ENCODE assay signal across 27 cellular contexts in genomic region chr20:33434434-33434833, GRCh38. TPM values are rescaled to one million over a fixed set of nuclear protein-coding genes. Genes with fewer than 3 reads are reported as not detected.
DNase-seq lines count a peak whose midpoint lies in the region; ATAC-seq and TF ChIP-seq lines count a peak whose summit lies in the region.
"Had no signal": no experiment of that assay in that cellular context is flagged by ENCODE, and none has a peak within 500 bp of the region (broad histone marks: within the 10 kb centered on the region; RNA-seq: fewer than 3 reads in every experiment).

No MANE protein-coding gene starts in this region.

- WGBS in thyroid gland, 2 donors = 93 to 100% methylated on average over 5 of the region's 5 CpGs
- WGBS in adrenal gland, 4 donors = 96 to 98% (median 96%) methylated on average over 5 of the region's 5 CpGs

- no peak for DNase-seq in activated naive CD8-positive, alpha-beta T cell treated with anti-CD3 and anti-CD28 coated beads, Interleukin-2, amount 10 ng/mL, durations not matched to agents 7 days and 5 days
- DNase-seq in activated naive CD8-positive, alpha-beta T cell treated with anti-CD3 and anti-CD28 coated beads for 36 hours = no peak
- no peak for DNase-seq in coronary artery (ENCODE audit: low spot score)
- no peak for DNase-seq in thyroid gland
- DNase-seq in COLO829 (ENCODE audit: low spot score) = no peak
- DNase-seq in colonic mucosa = no peak
- DNase-seq in adrenal gland = no peak
- DNase-seq: activated CD4-positive, alpha-beta memory T cell treated with anti-CD3 and anti-CD28 coated beads, Interleukin-2, amount 10 ng/mL, durations not matched to agents 7 days and 5 days; effector memory CD4-positive, alpha-beta T cell; erythroblast; GM23248; hippocampal formation; KG1; MG63; NCI-H2081; NCI-H226; SJCRH30; stimulated activated naive CD8-positive, alpha-beta T cell treated with anti-CD3 and anti-CD28 coated beads, Interleukin-15, Interleukin-2, amounts not matched to agents 100 U/mL and 50 U/mL, for 24 hours had no signal

- H3K4me1 ChIP-seq in thyroid gland = peaks cover 52 to 64% of the 10 kb centered on the region in 2 donors
- H3K4me1 ChIP-seq in colonic mucosa = no peaks in the 10 kb centered on the region
- H3K4me1 ChIP-seq in adrenal gland (replicated peaks in 1 of 2) = peaks cover 7 to 13% of the 10 kb centered on the region in 2 donors
- H3K4me1 ChIP-seq: prostate gland, SJCRH30 had no signal

- H3K4me3 Mint-ChIP-seq in activated naive CD8-positive, alpha-beta T cell treated with anti-CD3 and anti-CD28 coated beads, Interleukin-2, amount 10 ng/mL, durations not matched to agents 7 days and 5 days = no peak overlapping the region
- H3K4me3 Mint-ChIP-seq in activated naive CD8-positive, alpha-beta T cell treated with anti-CD3 and anti-CD28 coated beads for 36 hours = no peak overlapping the region
- H3K4me3 Mint-ChIP-seq in nephron = no peak overlapping the region
- H3K4me3 Mint-ChIP-seq: activated CD4-positive, alpha-beta memory T cell treated with anti-CD3 and anti-CD28 coated beads, Interleukin-2, amount 10 ng/mL, durations not matched to agents 7 days and 5 days; activated naive CD8-positive, alpha-beta T cell; CD14-positive monocyte had no signal

- no peak overlapping the region for H3K9ac ChIP-seq in colonic mucosa (ENCODE audit: low read depth in 2 of 2, low read length in 2 of 2)
- H3K9ac ChIP-seq: GM23248 had no signal

- intact Hi-C loops in thyroid gland (cut with DNase I) (no loop called here), colonic mucosa (cut with DNase I) (no loop called here), adrenal gland (cut with DNase I) (no loop called here)

- no peaks in the 10 kb centered on the region for H3K27me3 Mint-ChIP-seq in activated naive CD8-positive, alpha-beta T cell treated with anti-CD3 and anti-CD28 coated beads, Interleukin-2, amount 10 ng/mL, durations not matched to agents 7 days and 5 days
- no peaks in the 10 kb centered on the region for H3K27me3 Mint-ChIP-seq in activated naive CD8-positive, alpha-beta T cell treated with anti-CD3 and anti-CD28 coated beads for 36 hours
- no peaks in the 10 kb centered on the region for H3K27me3 Mint-ChIP-seq in nephron (ENCODE audit: low read depth)
- H3K27me3 Mint-ChIP-seq: activated CD4-positive, alpha-beta memory T cell treated with anti-CD3 and anti-CD28 coated beads, Interleukin-2, amount 10 ng/mL, durations not matched to agents 7 days and 5 days; activated naive CD8-positive, alpha-beta T cell had no signal

- H3K27ac ChIP-seq in coronary artery = peak overlapping the region; percentile 91 to 94
- H3K27ac ChIP-seq in thyroid gland = peak overlapping the region; percentile 78 to 96 (median 95)
- H3K27ac ChIP-seq in colonic mucosa = no peak overlapping the region
- H3K27ac ChIP-seq in adrenal gland = peak overlapping the region in 1 of 5 donors; percentile 72
- H3K27ac ChIP-seq: 22Rv1, GM23248, prostate gland, SJCRH30 had no signal

- POLR2A ChIA-PET in activated naive CD8-positive, alpha-beta T cell treated with anti-CD3 and anti-CD28 coated beads, Interleukin-2, amount 10 ng/mL, durations not matched to agents 7 days and 5 days (lab: Charles Lee) = interaction anchor here (0.5 kb wide), 2 partner anchors 10 to 32 kb away, joined by 3 read pairs; no protein-coding TSS in a partner anchor

- peak overlapping the region; percentile 1 for H3K27ac Mint-ChIP-seq in activated naive CD8-positive, alpha-beta T cell treated with anti-CD3 and anti-CD28 coated beads, Interleukin-2, amount 10 ng/mL, durations not matched to agents 7 days and 5 days
- no peak overlapping the region for H3K27ac Mint-ChIP-seq in activated naive CD8-positive, alpha-beta T cell treated with anti-CD3 and anti-CD28 coated beads for 36 hours
- peak overlapping the region in 2 of 3 experiments; percentile 23 to 24 for H3K27ac Mint-ChIP-seq in nephron
- H3K27ac Mint-ChIP-seq: activated CD4-positive, alpha-beta memory T cell treated with anti-CD3 and anti-CD28 coated beads, Interleukin-2, amount 10 ng/mL, durations not matched to agents 7 days and 5 days; activated naive CD8-positive, alpha-beta T cell; activated T-helper 2 cell treated with anti-CD3 and anti-CD28 coated beads, Interferon-gamma antibody, Interleukin-2, Interleukin-4, amounts not matched to agents 10 μg/mL and 5 μg/mL and 100 μg/mL, durations not matched to agents 14 hours and 24 hours and 36 hours had no signal

- H3K4me3 ChIP-seq in coronary artery (no peak overlapping the region), thyroid gland (replicated peaks in 1 of 3) (no peak overlapping the region), colonic mucosa (no peak overlapping the region), adrenal gland (no peak overlapping the region)
- H3K4me3 ChIP-seq: GM12878, GM23248, MG63, prostate gland, SJCRH30 had no signal

- no peak for TF ChIP-seq CTCF in coronary artery (IDR thresholded peaks at IDR 0.05)
- TF ChIP-seq CTCF in nephron (IDR thresholded peaks at IDR 0.05; ENCODE audit: unreplicated experiment in 3 of 3) = no peak
- no peak for TF ChIP-seq CTCF in thyroid gland (IDR thresholded peaks at IDR 0.05)
- TF ChIP-seq CTCF in colonic mucosa (IDR thresholded peaks at IDR 0.05) = no peak
- TF ChIP-seq CTCF in adrenal gland (IDR thresholded peaks at IDR 0.05) = no peak

- no peak for ATAC-seq in activated naive CD8-positive, alpha-beta T cell treated with anti-CD3 and anti-CD28 coated beads, Interleukin-2, amount 10 ng/mL, durations not matched to agents 7 days and 5 days (ENCODE audit: low read depth)
- ATAC-seq: activated CD4-positive, CD25-positive, alpha-beta regulatory T cell treated with anti-CD3 and anti-CD28 coated beads, Interleukin-2, amount 50 U/mL, for 24 hours; GM12878; left lobe of liver; stimulated activated naive CD8-positive, alpha-beta T cell treated with anti-CD3 and anti-CD28 coated beads, Interleukin-15, Interleukin-2, amounts not matched to agents 100 U/mL and 50 U/mL, for 24 hours had no signal

- no peaks in the 10 kb centered on the region for H3K9me3 ChIP-seq in thyroid gland
- no peaks in the 10 kb centered on the region for H3K9me3 ChIP-seq in colonic mucosa
- no peaks in the 10 kb centered on the region for H3K9me3 ChIP-seq in adrenal gland (replicated peaks in 1 of 3)
- H3K9me3 ChIP-seq: MG63, prostate gland, SJCRH30 had no signal

- H3K4me1 Mint-ChIP-seq in activated naive CD8-positive, alpha-beta T cell treated with anti-CD3 and anti-CD28 coated beads, Interleukin-2, amount 10 ng/mL, durations not matched to agents 7 days and 5 days = no peaks in the 10 kb centered on the region
- H3K4me1 Mint-ChIP-seq in activated naive CD8-positive, alpha-beta T cell treated with anti-CD3 and anti-CD28 coated beads for 36 hours = no peaks in the 10 kb centered on the region
- H3K4me1 Mint-ChIP-seq in nephron = peaks cover 5% of the 10 kb centered on the region
- H3K4me1 Mint-ChIP-seq: activated CD4-positive, alpha-beta memory T cell treated with anti-CD3 and anti-CD28 coated beads, Interleukin-2, amount 10 ng/mL, durations not matched to agents 7 days and 5 days; CD14-positive monocyte had no signal

- TF ChIP-seq POLR2A in thyroid gland (IDR thresholded peaks at IDR 0.05) (no peak), adrenal gland (IDR thresholded peaks at IDR 0.05) (no peak)

- H3K36me3 Mint-ChIP-seq in activated naive CD8-positive, alpha-beta T cell treated with anti-CD3 and anti-CD28 coated beads, Interleukin-2, amount 10 ng/mL, durations not matched to agents 7 days and 5 days = peaks cover 3% of the 10 kb centered on the region
- H3K36me3 Mint-ChIP-seq in activated naive CD8-positive, alpha-beta T cell treated with anti-CD3 and anti-CD28 coated beads for 36 hours = peaks cover 2% of the 10 kb centered on the region
- H3K36me3 Mint-ChIP-seq in nephron (ENCODE audit: low read depth) = peaks cover 8% of the 10 kb centered on the region
- H3K36me3 Mint-ChIP-seq: CD14-positive monocyte had no signal

- H3K27me3 ChIP-seq in thyroid gland (no peaks in the 10 kb centered on the region), colonic mucosa (no peaks in the 10 kb centered on the region), adrenal gland (no peaks in the 10 kb centered on the region)
- H3K27me3 ChIP-seq: MG63, SJCRH30 had no signal

- no peaks in the 10 kb centered on the region for H3K9me3 Mint-ChIP-seq in activated naive CD8-positive, alpha-beta T cell treated with anti-CD3 and anti-CD28 coated beads, Interleukin-2, amount 10 ng/mL, durations not matched to agents 7 days and 5 days
- no peaks in the 10 kb centered on the region for H3K9me3 Mint-ChIP-seq in activated naive CD8-positive, alpha-beta T cell treated with anti-CD3 and anti-CD28 coated beads for 36 hours
- H3K9me3 Mint-ChIP-seq in nephron = no peaks in the 10 kb centered on the region
- H3K9me3 Mint-ChIP-seq: activated CD4-positive, alpha-beta memory T cell treated with anti-CD3 and anti-CD28 coated beads, Interleukin-2, amount 10 ng/mL, durations not matched to agents 7 days and 5 days; activated T-helper 2 cell treated with anti-CD3 and anti-CD28 coated beads, Interferon-gamma antibody, Interleukin-2, Interleukin-4, amounts not matched to agents 10 μg/mL and 5 μg/mL and 100 μg/mL, durations not matched to agents 14 hours and 24 hours and 36 hours had no signal

- peaks cover 0 to 3% of the 10 kb centered on the region in 2 donors for H3K36me3 ChIP-seq in thyroid gland
- no peaks in the 10 kb centered on the region for H3K36me3 ChIP-seq in colonic mucosa
- no peaks in the 10 kb centered on the region for H3K36me3 ChIP-seq in adrenal gland (replicated peaks in 1 of 2)
- H3K36me3 ChIP-seq: MG63, prostate gland, SJCRH30 had no signal

RNA-seq across cellular contexts. Expression of gene SNTA1, which starts 9.1 kb away (rescaled TPM):
- 10 to 100 TPM; 10.1 to 10.6 TPM for total RNA-seq in activated naive CD8-positive, alpha-beta T cell treated with anti-CD3 and anti-CD28 coated beads, Interleukin-2, amount 10 ng/mL, durations not matched to agents 7 days and 5 days
- 1 to 10 TPM; 4.0 to 4.7 TPM for total RNA-seq in activated naive CD8-positive, alpha-beta T cell treated with anti-CD3 and anti-CD28 coated beads for 36 hours
- 100 to 1,000 TPM; 193 to 291 (median 248) TPM for total RNA-seq in thyroid gland
- total RNA-seq in colonic mucosa = 1 to 10 TPM; 4.5 to 5.7 TPM
- total RNA-seq in adrenal gland = 10 to 100 TPM; 11.5 to 73.2 (median 33.2) TPM
- polyA plus RNA-seq in adrenal gland = 10 to 100 TPM in 2 of 3 donors, 1 to 10 TPM in 1; 4.3 to 42.2 (median 29.3) TPM

RNA-seq across cellular contexts. Expression of gene CDK5RAP1, which starts 33.1 kb away (rescaled TPM):
- total RNA-seq in activated naive CD8-positive, alpha-beta T cell treated with anti-CD3 and anti-CD28 coated beads, Interleukin-2, amount 10 ng/mL, durations not matched to agents 7 days and 5 days = 10 to 100 TPM; 40.0 to 41.5 TPM
- 10 to 100 TPM; 41.0 to 42.3 TPM for total RNA-seq in activated naive CD8-positive, alpha-beta T cell treated with anti-CD3 and anti-CD28 coated beads for 36 hours
- 10 to 100 TPM; 26.6 to 41.8 (median 37.8) TPM for total RNA-seq in thyroid gland
- total RNA-seq in colonic mucosa = 10 to 100 TPM; 18.2 to 31.0 TPM
- total RNA-seq in adrenal gland = 10 to 100 TPM; 11.3 to 38.8 (median 22.8) TPM
- polyA plus RNA-seq in adrenal gland = 100 to 1,000 TPM in 1 of 3 donors, 10 to 100 TPM in 2; 30.4 to 134 (median 67.8) TPM

RNA-seq across cellular contexts. Expression of gene CBFA2T2, which starts 55.5 kb away (rescaled TPM):
- 10 to 100 TPM; 27.7 to 28.4 TPM for total RNA-seq in activated naive CD8-positive, alpha-beta T cell treated with anti-CD3 and anti-CD28 coated beads, Interleukin-2, amount 10 ng/mL, durations not matched to agents 7 days and 5 days
- total RNA-seq in activated naive CD8-positive, alpha-beta T cell treated with anti-CD3 and anti-CD28 coated beads for 36 hours = 1 to 10 TPM; 6.4 to 6.7 TPM
- total RNA-seq in thyroid gland = 10 to 100 TPM; 29.7 to 57.3 (median 35.8) TPM
- total RNA-seq in colonic mucosa = 10 to 100 TPM; 20.9 to 23.8 TPM
- 10 to 100 TPM in 5 of 8 donors, 1 to 10 TPM in 3; 8.3 to 16.7 (median 10.2) TPM for total RNA-seq in adrenal gland
- 10 to 100 TPM in 1 of 3 donors, 1 to 10 TPM in 2; 5.3 to 10.3 (median 6.5) TPM for polyA plus RNA-seq in adrenal gland
